15 cellular contexts compared by ENCODE assay signal in the genomic region with DNA sequence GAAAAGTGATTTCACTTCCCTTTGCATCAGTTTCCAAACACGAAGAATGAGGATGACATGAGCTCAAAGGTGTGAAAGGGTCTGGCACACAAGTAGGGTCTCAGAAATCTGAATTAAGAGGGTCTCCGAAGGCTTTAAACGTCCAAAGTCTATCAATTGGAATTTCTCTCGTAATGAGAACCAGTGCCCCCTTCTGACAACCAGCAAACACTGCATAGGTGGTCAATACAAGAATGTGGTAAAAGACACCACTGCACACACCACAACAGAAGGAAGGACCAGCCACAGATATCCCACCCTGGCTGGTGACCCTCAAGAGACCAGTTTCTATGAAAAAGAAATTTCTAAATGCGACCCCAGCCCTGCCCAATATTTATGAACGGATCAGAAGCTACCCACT.
DNase-seq lines count a peak whose midpoint lies in the region; ATAC-seq and TF ChIP-seq lines count a peak whose summit lies in the region.
"Had no signal": no experiment of that assay in that cellular context is flagged by ENCODE, and none has a peak within 500 bp of the region (broad histone marks: within the 10 kb centered on the region; RNA-seq: fewer than 3 reads in every experiment).

No MANE protein-coding gene starts in this region.

- H3K4me1 Mint-ChIP-seq in type B pancreatic cell (ENCODE audit: unreplicated experiment) = no peaks in the 10 kb centered on the region

- ATAC-seq in heart left ventricle = no peak
- ATAC-seq: activated CD8-positive, alpha-beta T cell treated with anti-CD3 and anti-CD28 coated beads, Interleukin-2, amount 10 ng/mL, durations not matched to agents 7 days and 5 days had no signal

- TF ChIP-seq POLR2A in heart left ventricle (IDR thresholded peaks at IDR 0.05) = no peak
- TF ChIP-seq POLR2A in esophagus muscularis mucosa (IDR thresholded peaks at IDR 0.05; ENCODE audit: low read depth) = no peak

- DNase-seq in left ventricle myocardium inferior (no peak), heart left ventricle (no peak), NAMALWA (ENCODE audit: low spot score) (peak; percentile 15), dorsolateral prefrontal cortex (no peak), type B pancreatic cell (ENCODE audit: extremely low spot score, unreplicated experiment) (peak; percentile 15), NCI-H345 treated with DMSO at 0.1 percent for 48 hours (lab: John Stamatoyannopoulos, UW; ENCODE audit: unreplicated experiment) (no peak), esophagus muscularis mucosa (ENCODE audit: extremely low spot score) (no peak), CD1c-positive myeloid dendritic cell (ENCODE audit: extremely low spot score) (no peak)
- DNase-seq: activated CD8-positive, alpha-beta T cell treated with anti-CD3 and anti-CD28 coated beads, Interleukin-2, amount 10 ng/mL, durations not matched to agents 7 days and 5 days; NCI-H146; NCI-H526 treated with DMSO at 0.1 percent for 48 hours; occipital lobe; stomach; T-helper 9 cell had no signal

- H3K4me3 Mint-ChIP-seq in type B pancreatic cell = peak overlapping the region; percentile 70
- H3K4me3 Mint-ChIP-seq: activated CD8-positive, alpha-beta T cell treated with anti-CD3 and anti-CD28 coated beads, Interleukin-2, amount 10 ng/mL, durations not matched to agents 7 days and 5 days had no signal

- H3K4me1 ChIP-seq in left ventricle myocardium inferior (peaks cover 19% of the 10 kb centered on the region), heart left ventricle (peaks cover 0 to 20% (median 0%) of the 10 kb centered on the region in 12 donors), esophagus muscularis mucosa (peaks cover 2 to 20% (median 10%) of the 10 kb centered on the region in 4 donors)

- intact Hi-C loops in left ventricle myocardium inferior (cut with micrococcal nuclease) (no loop called here), heart left ventricle (cut with DNase I) (no loop called here), dorsolateral prefrontal cortex (cut with DNase I) (loop anchor here (10.0 kb wide), 3 partner anchors 179 to 579 kb away; no protein-coding TSS in a partner anchor), esophagus muscularis mucosa (cut with DNase I) (no loop called here)

- H3K9me3 ChIP-seq in left ventricle myocardium inferior (replicated peaks) = peaks cover 15% of the 10 kb centered on the region
- peaks cover 0 to 9% (median 0%) of the 10 kb centered on the region in 12 donors for H3K9me3 ChIP-seq in heart left ventricle
- H3K9me3 ChIP-seq in esophagus muscularis mucosa = peaks cover 0 to 14% (median 5%) of the 10 kb centered on the region in 4 donors

- peaks cover 6% of the 10 kb centered on the region for H3K9me3 Mint-ChIP-seq in type B pancreatic cell

- TF ChIP-seq CTCF in left ventricle myocardium inferior (IDR thresholded peaks at IDR 0.05; ENCODE audit: borderline replicate concordance) (peak; percentile 8), heart left ventricle (IDR thresholded peaks at IDR 0.05) (no peak), dorsolateral prefrontal cortex (IDR thresholded peaks at IDR 0.05 in 54 of 56, conservative IDR thresholded peaks at IDR 0.05 in 2 of 56; ENCODE audit: low read depth in 1 of 56, partially characterized antibody in 56 of 56) (peak in 49 of 56 donors; percentile 20 to 62 (median 42)), type B pancreatic cell (conservative IDR thresholded peaks at IDR 0.05) (peak; percentile 62), esophagus muscularis mucosa (IDR thresholded peaks at IDR 0.05) (no peak)

- TF ChIP-seq EP300 in esophagus muscularis mucosa (IDR thresholded peaks at IDR 0.05) = no peak

- H3K4me3 ChIP-seq in left ventricle myocardium inferior = no peak overlapping the region
- no peak overlapping the region for H3K4me3 ChIP-seq in heart left ventricle
- no peak overlapping the region for H3K4me3 ChIP-seq in dorsolateral prefrontal cortex
- H3K4me3 ChIP-seq in esophagus muscularis mucosa = no peak overlapping the region
- H3K4me3 ChIP-seq: stomach had no signal

- peaks cover 89% of the 10 kb centered on the region for H3K27me3 ChIP-seq in left ventricle myocardium inferior (ENCODE audit: low read depth)
- peaks cover 22 to 62% (median 42%) of the 10 kb centered on the region in 9 donors for H3K27me3 ChIP-seq in heart left ventricle
- peaks cover 0 to 32% (median 11%) of the 10 kb centered on the region in 45 donors for H3K27me3 ChIP-seq in dorsolateral prefrontal cortex
- H3K27me3 ChIP-seq in esophagus muscularis mucosa = peaks cover 0 to 56% (median 13%) of the 10 kb centered on the region in 4 donors

- no peak overlapping the region for H3K27ac ChIP-seq in left ventricle myocardium inferior (replicated peaks)
- H3K27ac ChIP-seq in heart left ventricle = no peak overlapping the region
- H3K27ac ChIP-seq in dorsolateral prefrontal cortex = no peak overlapping the region
- no peak overlapping the region for H3K27ac ChIP-seq in esophagus muscularis mucosa (replicated peaks in 1 of 4)
- H3K27ac ChIP-seq: stomach had no signal

- no peaks in the 10 kb centered on the region for H3K36me3 ChIP-seq in left ventricle myocardium inferior
- no peaks in the 10 kb centered on the region for H3K36me3 ChIP-seq in heart left ventricle
- H3K36me3 ChIP-seq in esophagus muscularis mucosa = no peaks in the 10 kb centered on the region
- H3K36me3 ChIP-seq: stomach had no signal

- peaks cover 4% of the 10 kb centered on the region for H3K36me3 Mint-ChIP-seq in type B pancreatic cell

- H3K27ac Mint-ChIP-seq in type B pancreatic cell = no peak overlapping the region
- H3K27ac Mint-ChIP-seq: activated CD8-positive, alpha-beta T cell treated with anti-CD3 and anti-CD28 coated beads, Interleukin-2, amount 10 ng/mL, durations not matched to agents 7 days and 5 days; activated T-helper 2 cell treated with anti-CD3 and anti-CD28 coated beads, Interferon-gamma antibody, Interleukin-2, Interleukin-4, amounts not matched to agents 10 μg/mL and 5 μg/mL and 100 μg/mL, durations not matched to agents 14 hours and 24 hours and 36 hours had no signal

- peaks cover 70% of the 10 kb centered on the region for H3K27me3 Mint-ChIP-seq in type B pancreatic cell

- WGBS in heart left ventricle, 4 donors = 29 to 34% (median 31%) methylated on average over 6 of the region's 6 CpGs
- 45% methylated on average over 6 of the region's 6 CpGs for WGBS in esophagus muscularis mucosa

Comparison
In these comparisons a context has a peak if more than half of its experiments do, and no peak if none do; other contexts are left out.
1. CTCF ChIP-seq: peak in left ventricle myocardium inferior (single experiment), dorsolateral prefrontal cortex (49 of 56) and type B pancreatic cell (single experiment); none in heart left ventricle (0 of 12) and esophagus muscularis mucosa (0 of 3).
2. DNase-seq: peak in NAMALWA (single experiment) and type B pancreatic cell (single experiment); none in left ventricle myocardium inferior (single experiment), heart left ventricle (0 of 5), dorsolateral prefrontal cortex (0 of 10), NCI-H345 treated with DMSO at 0.1 percent for 48 hours (single experiment), esophagus muscularis mucosa (single experiment) and CD1c-positive myeloid dendritic cell (single experiment).
3. intact Hi-C loops: an anchor here in dorsolateral prefrontal cortex (10.0 kb wide); none called in left ventricle myocardium inferior, heart left ventricle and esophagus muscularis mucosa.